Comparison of ENCODE assay signal across 1 cellular context in the genomic region with DNA sequence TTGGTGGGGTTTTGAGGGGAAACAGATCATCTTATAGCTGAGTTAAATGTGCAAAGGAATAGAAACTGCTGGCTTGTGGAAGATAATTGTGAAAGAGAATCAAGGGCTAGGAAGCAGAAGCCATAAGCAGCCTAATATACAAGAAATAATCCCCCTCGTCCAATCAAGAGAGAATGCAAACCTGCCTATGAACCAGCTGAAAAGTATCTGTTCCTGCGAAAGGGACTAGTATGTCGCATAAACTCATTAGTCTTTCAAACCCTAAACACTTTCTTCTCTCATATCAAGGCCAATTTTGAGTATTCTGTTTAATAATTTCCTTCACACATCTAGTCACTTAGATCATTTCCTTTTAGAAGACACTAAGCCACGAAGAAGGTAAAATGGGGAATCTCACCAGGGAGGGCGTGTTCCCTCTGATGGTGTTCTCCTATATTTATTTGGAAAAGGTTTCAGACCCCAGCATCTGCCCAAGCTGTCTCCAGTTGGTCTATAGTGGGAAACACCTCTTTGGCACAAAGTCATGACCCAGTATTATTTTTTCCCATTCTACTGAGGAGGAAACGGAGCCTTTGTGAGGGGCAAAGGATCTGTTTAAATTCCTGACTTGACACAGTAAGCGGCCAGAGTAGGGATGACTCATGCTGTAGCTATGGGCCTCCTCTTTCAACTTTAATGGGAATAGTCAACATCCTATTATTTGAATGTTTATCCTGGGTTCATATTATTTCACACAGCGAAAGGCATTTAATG.
TF ChIP-seq lines count a peak whose summit lies in the region.

No MANE protein-coding gene starts in this region.

TF ChIP-seq in HepG2, 621 proteins besides CTCF, POLR2A, EP300 and RAD21 (continued from another document and continues in another):
- TF ChIP-seq, protein P1, sequence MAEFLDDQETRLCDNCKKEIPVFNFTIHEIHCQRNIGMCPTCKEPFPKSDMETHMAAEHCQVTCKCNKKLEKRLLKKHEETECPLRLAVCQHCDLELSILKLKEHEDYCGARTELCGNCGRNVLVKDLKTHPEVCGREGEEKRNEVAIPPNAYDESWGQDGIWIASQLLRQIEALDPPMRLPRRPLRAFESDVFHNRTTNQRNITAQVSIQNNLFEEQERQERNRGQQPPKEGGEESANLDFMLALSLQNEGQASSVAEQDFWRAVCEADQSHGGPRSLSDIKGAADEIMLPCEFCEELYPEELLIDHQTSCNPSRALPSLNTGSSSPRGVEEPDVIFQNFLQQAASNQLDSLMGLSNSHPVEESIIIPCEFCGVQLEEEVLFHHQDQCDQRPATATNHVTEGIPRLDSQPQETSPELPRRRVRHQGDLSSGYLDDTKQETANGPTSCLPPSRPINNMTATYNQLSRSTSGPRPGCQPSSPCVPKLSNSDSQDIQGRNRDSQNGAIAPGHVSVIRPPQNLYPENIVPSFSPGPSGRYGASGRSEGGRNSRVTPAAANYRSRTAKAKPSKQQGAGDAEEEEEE (CRISPR knock-in tag; IDR thresholded peaks at IDR 0.05; ENCODE audit: borderline replicate concordance): no peak
- peak; percentile 84 for TF ChIP-seq GATAD2A (CRISPR knock-in tag; IDR thresholded peaks at IDR 0.05)
- TF ChIP-seq EED (CRISPR knock-in tag; IDR thresholded peaks at IDR 0.05): no peak
- TF ChIP-seq, protein P2, sequence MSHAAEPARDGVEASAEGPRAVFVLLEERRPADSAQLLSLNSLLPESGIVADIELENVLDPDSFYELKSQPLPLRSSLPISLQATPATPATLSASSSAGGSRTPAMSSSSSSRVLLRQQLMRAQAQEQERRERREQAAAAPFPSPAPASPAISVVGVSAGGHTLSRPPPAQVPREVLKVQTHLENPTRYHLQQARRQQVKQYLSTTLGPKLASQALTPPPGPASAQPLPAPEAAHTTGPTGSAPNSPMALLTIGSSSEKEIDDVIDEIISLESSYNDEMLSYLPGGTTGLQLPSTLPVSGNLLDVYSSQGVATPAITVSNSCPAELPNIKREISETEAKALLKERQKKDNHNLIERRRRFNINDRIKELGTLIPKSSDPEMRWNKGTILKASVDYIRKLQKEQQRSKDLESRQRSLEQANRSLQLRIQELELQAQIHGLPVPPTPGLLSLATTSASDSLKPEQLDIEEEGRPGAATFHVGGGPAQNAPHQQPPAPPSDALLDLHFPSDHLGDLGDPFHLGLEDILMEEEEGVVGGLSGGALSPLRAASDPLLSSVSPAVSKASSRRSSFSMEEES (CRISPR knock-in tag; IDR thresholded peaks at IDR 0.05): peak; percentile 55
- TF ChIP-seq MEIS2 (CRISPR knock-in tag; IDR thresholded peaks at IDR 0.05): peak; percentile 74; the same call in 1 of the 2 replicates
- TF ChIP-seq STAG1 (CRISPR knock-in tag; IDR thresholded peaks at IDR 0.05): peak; percentile 38; the same call in 1 of the 2 replicates
- TF ChIP-seq AGO1 (IDR thresholded peaks at IDR 0.05; ENCODE audit: low read depth, low read length, poor library complexity, severe bottlenecking): no peak
- 0 out of 2 replicates have a peak, but pooled peaks have one; percentile 30 for TF ChIP-seq SP5 (CRISPR knock-in tag; IDR thresholded peaks at IDR 0.05; ENCODE audit: borderline replicate concordance, low read depth)
- TF ChIP-seq, protein P3, sequence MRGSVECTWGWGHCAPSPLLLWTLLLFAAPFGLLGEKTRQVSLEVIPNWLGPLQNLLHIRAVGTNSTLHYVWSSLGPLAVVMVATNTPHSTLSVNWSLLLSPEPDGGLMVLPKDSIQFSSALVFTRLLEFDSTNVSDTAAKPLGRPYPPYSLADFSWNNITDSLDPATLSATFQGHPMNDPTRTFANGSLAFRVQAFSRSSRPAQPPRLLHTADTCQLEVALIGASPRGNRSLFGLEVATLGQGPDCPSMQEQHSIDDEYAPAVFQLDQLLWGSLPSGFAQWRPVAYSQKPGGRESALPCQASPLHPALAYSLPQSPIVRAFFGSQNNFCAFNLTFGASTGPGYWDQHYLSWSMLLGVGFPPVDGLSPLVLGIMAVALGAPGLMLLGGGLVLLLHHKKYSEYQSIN (CRISPR knock-in tag; IDR thresholded peaks at IDR 0.05; ENCODE audit: borderline replicate concordance): no peak
- peak; percentile 62; the same call in 1 of the 2 replicates for TF ChIP-seq ZNF124 (CRISPR knock-in tag; IDR thresholded peaks at IDR 0.05)
- peak; percentile 38; the same call in 1 of the 2 replicates for TF ChIP-seq ZMYM4 (CRISPR knock-in tag; IDR thresholded peaks at IDR 0.05)
- TF ChIP-seq, protein P4, sequence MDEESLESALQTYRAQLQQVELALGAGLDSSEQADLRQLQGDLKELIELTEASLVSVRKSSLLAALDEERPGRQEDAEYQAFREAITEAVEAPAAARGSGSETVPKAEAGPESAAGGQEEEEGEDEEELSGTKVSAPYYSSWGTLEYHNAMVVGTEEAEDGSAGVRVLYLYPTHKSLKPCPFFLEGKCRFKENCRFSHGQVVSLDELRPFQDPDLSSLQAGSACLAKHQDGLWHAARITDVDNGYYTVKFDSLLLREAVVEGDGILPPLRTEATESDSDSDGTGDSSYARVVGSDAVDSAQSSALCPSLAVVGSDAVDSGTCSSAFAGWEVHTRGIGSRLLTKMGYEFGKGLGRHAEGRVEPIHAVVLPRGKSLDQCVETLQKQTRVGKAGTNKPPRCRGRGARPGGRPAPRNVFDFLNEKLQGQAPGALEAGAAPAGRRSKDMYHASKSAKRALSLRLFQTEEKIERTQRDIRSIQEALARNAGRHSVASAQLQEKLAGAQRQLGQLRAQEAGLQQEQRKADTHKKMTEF (CRISPR knock-in tag; IDR thresholded peaks at IDR 0.05): peak; percentile 82
- TF ChIP-seq ZNF331 (CRISPR knock-in tag; IDR thresholded peaks at IDR 0.05): 0 out of 2 replicates have a peak, but pooled peaks have one; percentile 41
- TF ChIP-seq, protein P5, sequence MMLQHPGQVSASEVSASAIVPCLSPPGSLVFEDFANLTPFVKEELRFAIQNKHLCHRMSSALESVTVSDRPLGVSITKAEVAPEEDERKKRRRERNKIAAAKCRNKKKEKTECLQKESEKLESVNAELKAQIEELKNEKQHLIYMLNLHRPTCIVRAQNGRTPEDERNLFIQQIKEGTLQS (CRISPR knock-in tag; IDR thresholded peaks at IDR 0.05): peak; percentile 97
- peak; percentile 63; the same call in 1 of the 2 replicates for TF ChIP-seq FOXJ3 (CRISPR knock-in tag; IDR thresholded peaks at IDR 0.05; ENCODE audit: borderline replicate concordance)
- TF ChIP-seq ZNF3 (CRISPR knock-in tag; IDR thresholded peaks at IDR 0.05): no peak
- no peak for TF ChIP-seq ZNF563 (CRISPR knock-in tag; IDR thresholded peaks at IDR 0.05)
- TF ChIP-seq THAP11 (CRISPR knock-in tag; IDR thresholded peaks at IDR 0.05): peak; percentile 44
- peak; percentile 85 for TF ChIP-seq NFIC (IDR thresholded peaks at IDR 0.05; ENCODE audit: low read length)
- peak; percentile 92 for TF ChIP-seq MIXL1 (CRISPR knock-in tag; IDR thresholded peaks at IDR 0.05)
- TF ChIP-seq, protein P6, sequence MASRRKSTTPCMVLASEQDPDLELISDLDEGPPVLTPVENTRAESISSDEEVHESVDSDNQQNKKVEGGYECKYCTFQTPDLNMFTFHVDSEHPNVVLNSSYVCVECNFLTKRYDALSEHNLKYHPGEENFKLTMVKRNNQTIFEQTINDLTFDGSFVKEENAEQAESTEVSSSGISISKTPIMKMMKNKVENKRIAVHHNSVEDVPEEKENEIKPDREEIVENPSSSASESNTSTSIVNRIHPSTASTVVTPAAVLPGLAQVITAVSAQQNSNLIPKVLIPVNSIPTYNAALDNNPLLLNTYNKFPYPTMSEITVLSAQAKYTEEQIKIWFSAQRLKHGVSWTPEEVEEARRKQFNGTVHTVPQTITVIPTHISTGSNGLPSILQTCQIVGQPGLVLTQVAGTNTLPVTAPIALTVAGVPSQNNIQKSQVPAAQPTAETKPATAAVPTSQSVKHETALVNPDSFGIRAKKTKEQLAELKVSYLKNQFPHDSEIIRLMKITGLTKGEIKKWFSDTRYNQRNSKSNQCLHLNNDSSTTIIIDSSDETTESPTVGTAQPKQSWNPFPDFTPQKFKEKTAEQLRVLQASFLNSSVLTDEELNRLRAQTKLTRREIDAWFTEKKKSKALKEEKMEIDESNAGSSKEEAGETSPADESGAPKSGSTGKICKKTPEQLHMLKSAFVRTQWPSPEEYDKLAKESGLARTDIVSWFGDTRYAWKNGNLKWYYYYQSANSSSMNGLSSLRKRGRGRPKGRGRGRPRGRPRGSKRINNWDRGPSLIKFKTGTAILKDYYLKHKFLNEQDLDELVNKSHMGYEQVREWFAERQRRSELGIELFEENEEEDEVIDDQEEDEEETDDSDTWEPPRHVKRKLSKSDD (CRISPR knock-in tag; IDR thresholded peaks at IDR 0.05; ENCODE audit: low read depth): no peak
- TF ChIP-seq, protein P7, sequence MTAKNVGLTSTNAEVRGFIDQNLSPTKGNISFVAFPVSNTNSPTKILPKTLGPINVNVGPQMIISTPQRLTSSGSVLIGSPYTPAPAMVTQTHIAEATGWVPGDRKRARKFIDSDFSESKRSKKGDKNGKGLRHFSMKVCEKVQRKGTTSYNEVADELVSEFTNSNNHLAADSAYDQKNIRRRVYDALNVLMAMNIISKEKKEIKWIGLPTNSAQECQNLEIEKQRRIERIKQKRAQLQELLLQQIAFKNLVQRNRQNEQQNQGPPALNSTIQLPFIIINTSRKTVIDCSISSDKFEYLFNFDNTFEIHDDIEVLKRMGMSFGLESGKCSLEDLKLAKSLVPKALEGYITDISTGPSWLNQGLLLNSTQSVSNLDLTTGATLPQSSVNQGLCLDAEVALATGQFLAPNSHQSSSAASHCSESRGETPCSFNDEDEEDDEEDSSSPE (CRISPR knock-in tag; IDR thresholded peaks at IDR 0.05): peak; percentile 43; the same call in 1 of the 2 replicates
- TF ChIP-seq TCF7 (IDR thresholded peaks at IDR 0.05; ENCODE audit: low read depth): peak; percentile 92
- TF ChIP-seq, protein P8, sequence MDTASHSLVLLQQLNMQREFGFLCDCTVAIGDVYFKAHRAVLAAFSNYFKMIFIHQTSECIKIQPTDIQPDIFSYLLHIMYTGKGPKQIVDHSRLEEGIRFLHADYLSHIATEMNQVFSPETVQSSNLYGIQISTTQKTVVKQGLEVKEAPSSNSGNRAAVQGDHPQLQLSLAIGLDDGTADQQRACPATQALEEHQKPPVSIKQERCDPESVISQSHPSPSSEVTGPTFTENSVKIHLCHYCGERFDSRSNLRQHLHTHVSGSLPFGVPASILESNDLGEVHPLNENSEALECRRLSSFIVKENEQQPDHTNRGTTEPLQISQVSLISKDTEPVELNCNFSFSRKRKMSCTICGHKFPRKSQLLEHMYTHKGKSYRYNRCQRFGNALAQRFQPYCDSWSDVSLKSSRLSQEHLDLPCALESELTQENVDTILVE (CRISPR knock-in tag; IDR thresholded peaks at IDR 0.05): 0 out of 2 replicates have a peak, but pooled peaks have one; percentile 53
- peak; percentile 84 for TF ChIP-seq ZNF264 (CRISPR knock-in tag; IDR thresholded peaks at IDR 0.05)
- no peak for TF ChIP-seq ZNF567 (CRISPR knock-in tag; IDR thresholded peaks at IDR 0.05; ENCODE audit: borderline replicate concordance)
- no peak for TF ChIP-seq NRL (CRISPR knock-in tag; IDR thresholded peaks at IDR 0.05; ENCODE audit: borderline replicate concordance)
- peak; percentile 55; the same call in 1 of the 2 replicates for TF ChIP-seq NR2F2 (IDR thresholded peaks at IDR 0.05; ENCODE audit: borderline replicate concordance, low read depth)
- 0 out of 2 replicates have a peak, but pooled peaks have one; percentile 16 for TF ChIP-seq IRF2 (CRISPR knock-in tag; IDR thresholded peaks at IDR 0.05)
- TF ChIP-seq, protein P9, sequence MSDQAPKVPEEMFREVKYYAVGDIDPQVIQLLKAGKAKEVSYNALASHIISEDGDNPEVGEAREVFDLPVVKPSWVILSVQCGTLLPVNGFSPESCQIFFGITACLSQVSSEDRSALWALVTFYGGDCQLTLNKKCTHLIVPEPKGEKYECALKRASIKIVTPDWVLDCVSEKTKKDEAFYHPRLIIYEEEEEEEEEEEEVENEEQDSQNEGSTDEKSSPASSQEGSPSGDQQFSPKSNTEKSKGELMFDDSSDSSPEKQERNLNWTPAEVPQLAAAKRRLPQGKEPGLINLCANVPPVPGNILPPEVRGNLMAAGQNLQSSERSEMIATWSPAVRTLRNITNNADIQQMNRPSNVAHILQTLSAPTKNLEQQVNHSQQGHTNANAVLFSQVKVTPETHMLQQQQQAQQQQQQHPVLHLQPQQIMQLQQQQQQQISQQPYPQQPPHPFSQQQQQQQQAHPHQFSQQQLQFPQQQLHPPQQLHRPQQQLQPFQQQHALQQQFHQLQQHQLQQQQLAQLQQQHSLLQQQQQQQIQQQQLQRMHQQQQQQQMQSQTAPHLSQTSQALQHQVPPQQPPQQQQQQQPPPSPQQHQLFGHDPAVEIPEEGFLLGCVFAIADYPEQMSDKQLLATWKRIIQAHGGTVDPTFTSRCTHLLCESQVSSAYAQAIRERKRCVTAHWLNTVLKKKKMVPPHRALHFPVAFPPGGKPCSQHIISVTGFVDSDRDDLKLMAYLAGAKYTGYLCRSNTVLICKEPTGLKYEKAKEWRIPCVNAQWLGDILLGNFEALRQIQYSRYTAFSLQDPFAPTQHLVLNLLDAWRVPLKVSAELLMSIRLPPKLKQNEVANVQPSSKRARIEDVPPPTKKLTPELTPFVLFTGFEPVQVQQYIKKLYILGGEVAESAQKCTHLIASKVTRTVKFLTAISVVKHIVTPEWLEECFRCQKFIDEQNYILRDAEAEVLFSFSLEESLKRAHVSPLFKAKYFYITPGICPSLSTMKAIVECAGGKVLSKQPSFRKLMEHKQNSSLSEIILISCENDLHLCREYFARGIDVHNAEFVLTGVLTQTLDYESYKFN (CRISPR knock-in tag; conservative IDR thresholded peaks at IDR 0.05): peak; percentile 91
- peak; percentile 88 for TF ChIP-seq CREM (IDR thresholded peaks at IDR 0.05)
- no peak for TF ChIP-seq CREM (CRISPR knock-in tag; IDR thresholded peaks at IDR 0.05)
- peak; percentile 44; the same call in 1 of the 2 replicates for TF ChIP-seq HNF4G (IDR thresholded peaks at IDR 0.05; ENCODE audit: borderline replicate concordance, low read depth, low read length)
- TF ChIP-seq HNF4G (CRISPR knock-in tag; IDR thresholded peaks at IDR 0.05; ENCODE audit: borderline replicate concordance, low read depth): no peak
- peak; percentile 95 for TF ChIP-seq ELF3 (CRISPR knock-in tag; IDR thresholded peaks at IDR 0.05)
- TF ChIP-seq, protein P10, sequence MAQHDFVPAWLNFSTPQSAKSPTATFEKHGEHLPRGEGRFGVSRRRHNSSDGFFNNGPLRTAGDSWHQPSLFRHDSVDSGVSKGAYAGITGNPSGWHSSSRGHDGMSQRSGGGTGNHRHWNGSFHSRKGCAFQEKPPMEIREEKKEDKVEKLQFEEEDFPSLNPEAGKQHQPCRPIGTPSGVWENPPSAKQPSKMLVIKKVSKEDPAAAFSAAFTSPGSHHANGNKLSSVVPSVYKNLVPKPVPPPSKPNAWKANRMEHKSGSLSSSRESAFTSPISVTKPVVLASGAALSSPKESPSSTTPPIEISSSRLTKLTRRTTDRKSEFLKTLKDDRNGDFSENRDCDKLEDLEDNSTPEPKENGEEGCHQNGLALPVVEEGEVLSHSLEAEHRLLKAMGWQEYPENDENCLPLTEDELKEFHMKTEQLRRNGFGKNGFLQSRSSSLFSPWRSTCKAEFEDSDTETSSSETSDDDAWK (CRISPR knock-in tag; IDR thresholded peaks at IDR 0.05): no peak
- peak; percentile 85 for TF ChIP-seq ZBTB7B (CRISPR knock-in tag; IDR thresholded peaks at IDR 0.05)
- TF ChIP-seq FOXO1 (CRISPR knock-in tag; IDR thresholded peaks at IDR 0.05): peak; percentile 85
- peak in 1 of 2 experiments; percentile 66; a peak in 1 of 4 replicates for TF ChIP-seq KLF16 (CRISPR knock-in tag; IDR thresholded peaks at IDR 0.05)
- peak; percentile 78; the same call in 1 of the 2 replicates for TF ChIP-seq ETV5 (CRISPR knock-in tag; IDR thresholded peaks at IDR 0.05; ENCODE audit: borderline replicate concordance)
